23 cellular contexts compared by ENCODE assay signal in the genomic region with DNA sequence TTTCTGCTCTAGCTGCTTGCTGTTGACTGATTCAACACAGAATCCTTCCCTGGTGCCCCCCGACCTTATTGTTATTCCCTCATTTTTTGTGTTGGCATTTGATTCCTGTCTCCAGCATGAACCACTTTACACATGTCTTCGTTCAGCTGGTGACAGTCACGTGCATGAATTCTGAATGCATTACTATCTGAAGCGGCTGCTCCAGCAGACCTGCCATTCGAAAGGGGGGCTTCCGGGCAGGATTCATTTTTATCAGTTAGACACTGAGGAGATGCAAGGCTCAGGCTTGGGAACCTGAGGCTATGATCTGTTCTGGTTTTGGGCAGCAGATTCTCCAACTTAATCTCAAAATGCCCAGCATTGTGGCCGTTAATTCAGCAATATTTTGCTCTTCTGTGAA.
"Had no signal": no experiment of that assay in that cellular context is flagged by ENCODE, and none has a peak within 500 bp of the region (broad histone marks: within the 10 kb centered on the region; RNA-seq: fewer than 3 reads in every experiment).

No MANE protein-coding gene starts in this region.

- ATAC-seq: effector memory CD8-positive, alpha-beta T cell; esophagus mucosa; gastrocnemius medialis; heart right ventricle; left cardiac atrium; left lung; left ventricle myocardium superior; lower lobe of right lung; mucosa of descending colon had no signal

- H3K27me3 ChIP-seq: colonic mucosa, esophagus squamous epithelium, gastrocnemius medialis, heart right ventricle, left lung had no signal

- H3K36me3 ChIP-seq: colonic mucosa, esophagus squamous epithelium, gastrocnemius medialis, heart right ventricle, left lung, lower lobe of right lung had no signal

- H3K9me3 ChIP-seq: colonic mucosa, esophagus squamous epithelium, gastrocnemius medialis, heart right ventricle, left lung, lower lobe of right lung, mucosa of descending colon had no signal

- H3K4me3 ChIP-seq: colonic mucosa, esophagus squamous epithelium, gastrocnemius medialis, heart right ventricle, left lung, lower lobe of right lung, mucosa of descending colon had no signal

- H3K4me1 ChIP-seq: colonic mucosa, esophagus squamous epithelium, heart right ventricle, left lung, lower lobe of right lung had no signal

- DNase-seq: colonic mucosa; cortex of kidney; effector CD8-positive, alpha-beta T cell; effector memory CD8-positive, alpha-beta T cell; endodermal cell; erythroblast; esophagus squamous epithelium; foreskin fibroblast; foreskin melanocyte; gastrocnemius medialis; glutamatergic neuron; head of caudate nucleus; heart right ventricle; hippocampal formation; left cardiac atrium; left lung; left ventricle myocardium superior; lower lobe of right lung; mesenchymal stem cell; mucosa of descending colon; naive B cell had no signal

- H3K27ac ChIP-seq: colonic mucosa, epithelial cell of prostate, esophagus squamous epithelium, gastrocnemius medialis, heart right ventricle, left lung, lower lobe of right lung had no signal
